In the genomic region with DNA sequence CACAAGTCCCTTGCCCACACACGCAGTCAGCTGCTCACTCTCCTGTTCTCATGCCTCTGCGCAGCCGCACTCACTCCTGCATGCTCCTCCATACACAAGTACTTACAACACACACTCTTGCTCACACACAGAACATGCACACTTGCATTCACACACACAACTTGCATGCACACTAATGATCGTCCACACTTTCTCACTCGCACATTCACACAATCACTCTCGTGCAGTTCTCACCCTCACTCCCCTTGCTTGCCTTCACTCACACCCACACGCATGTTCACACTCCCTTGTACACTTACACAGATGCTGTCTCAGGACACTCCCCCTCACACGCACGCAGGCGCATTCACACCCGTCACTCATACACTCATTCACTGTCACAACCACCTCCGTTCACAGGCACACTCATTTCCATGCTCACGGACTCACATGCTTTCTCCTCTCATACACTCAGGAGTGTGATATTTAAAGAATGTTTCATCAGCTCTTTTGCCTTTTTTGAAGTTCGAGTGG, we compare ENCODE assay signal across 1 cellular context.
TF ChIP-seq lines count a peak whose summit lies in the region.

No MANE protein-coding gene starts in this region.

TF ChIP-seq in H1, 55 proteins besides CTCF, POLR2A, EP300 and RAD21:
- TF ChIP-seq TCF12 (IDR thresholded peaks at IDR 0.05; ENCODE audit: low read depth, low read length) (no peak), FOSL1 (IDR thresholded peaks at IDR 0.05; ENCODE audit: insufficient read depth, low read depth, low read length) (no peak), GABPA (IDR thresholded peaks at IDR 0.05; ENCODE audit: borderline replicate concordance, insufficient read depth, low read length) (no peak), CTBP2 (IDR thresholded peaks at IDR 0.05; ENCODE audit: borderline replicate concordance, insufficient read depth, insufficient read length, low read length) (no peak), SP4 (IDR thresholded peaks at IDR 0.05; ENCODE audit: low read length) (no peak), MAFK (IDR thresholded peaks at IDR 0.05; ENCODE audit: low read depth, low read length) (no peak), JUN (IDR thresholded peaks at IDR 0.05; ENCODE audit: low read depth, low read length) (no peak)
